In genomic region chr11:62024975-62025374, GRCh38 we compare ENCODE assay signal across 8 cellular contexts. TPM values are rescaled to one million over a fixed set of nuclear protein-coding genes. Genes with fewer than 3 reads are reported as not detected.
DNase-seq lines count a peak whose midpoint lies in the region; ATAC-seq and TF ChIP-seq lines count a peak whose summit lies in the region.

No MANE protein-coding gene starts in this region.

- no peaks in the 10 kb centered on the region for H3K79me2 ChIP-seq in parathyroid adenoma

- H3K27me3 Mint-ChIP-seq in CD8-positive, alpha-beta memory T cell, result peaks cover 5 to 8% of the 10 kb centered on the region in 2 donors

- no peak for DNase-seq in CD8-positive, alpha-beta memory T cell
- DNase-seq in NOMO-1 (lab: John Stamatoyannopoulos, UW; ENCODE audit: unreplicated experiment in 2 of 2), result peak; percentile 54 to 89
- no peak for DNase-seq in colonic mucosa
- no peak for DNase-seq in NCI-H2196 treated with DMSO at 0.1 percent for 48 hours (lab: John Stamatoyannopoulos, UW; ENCODE audit: unreplicated experiment)
- DNase-seq in mesenteric fat pad (ENCODE audit: low spot score), result no peak
- DNase-seq in GM03348 (ENCODE audit: low spot score), result no peak

- peak overlapping the region; percentile 68 for H2AFZ ChIP-seq in parathyroid adenoma

- peak overlapping the region in 6 of 7 donors; percentile 2 to 83 (median 76) for H3K4me3 Mint-ChIP-seq in CD8-positive, alpha-beta memory T cell

- H3K4me1 Mint-ChIP-seq in CD8-positive, alpha-beta memory T cell, result peaks cover 18 to 25% (median 24%) of the 10 kb centered on the region in 3 donors

- H3K27ac ChIP-seq in CD8-positive, alpha-beta memory T cell (ENCODE audit: low read depth, low read length), result peak overlapping the region; percentile 78
- H3K27ac ChIP-seq in colonic mucosa, result peak overlapping the region; percentile 72
- H3K27ac ChIP-seq in parathyroid adenoma, result peak overlapping the region; percentile 51

- no peak for ATAC-seq in HG03469 (IDR thresholded peaks at IDR 0.05; ENCODE audit: unreplicated experiment)

- peak overlapping the region; percentile 92 to 100 (median 99) for H3K27ac Mint-ChIP-seq in CD8-positive, alpha-beta memory T cell

- TF ChIP-seq CTCF in colonic mucosa (IDR thresholded peaks at IDR 0.05) (no peak), parathyroid adenoma (IDR thresholded peaks at IDR 0.05) (no peak)

- peak overlapping the region; percentile 2 for H3K4me2 ChIP-seq in parathyroid adenoma (ENCODE audit: low read length)

- CTCF ChIA-PET in CD8-positive, alpha-beta memory T cell (lab: Charles Lee), result interaction anchor here (1.4 to 2.8 kb wide), 4 partner anchors 57 to 126 kb away, joined by 5 to 13 read pairs (median 6); no protein-coding TSS in a partner anchor

- H3K9me3 Mint-ChIP-seq in CD8-positive, alpha-beta memory T cell, result peaks cover 6 to 12% (median 11%) of the 10 kb centered on the region in 5 donors

- peak overlapping the region; percentile 22 for H3K4me3 ChIP-seq in CD8-positive, alpha-beta memory T cell (ENCODE audit: low read length)
- H3K4me3 ChIP-seq in colonic mucosa (no peak overlapping the region), parathyroid adenoma (ENCODE audit: low read depth, low read length) (no peak overlapping the region)

- peaks cover 20% of the 10 kb centered on the region for H3K4me1 ChIP-seq in CD8-positive, alpha-beta memory T cell (ENCODE audit: insufficient read depth, low read length)
- H3K4me1 ChIP-seq in colonic mucosa (no peaks in the 10 kb centered on the region), parathyroid adenoma (peaks cover 4% of the 10 kb centered on the region)

- H3K36me3 ChIP-seq in CD8-positive, alpha-beta memory T cell (ENCODE audit: insufficient read depth, low read length), result no peaks in the 10 kb centered on the region
- no peaks in the 10 kb centered on the region for H3K36me3 ChIP-seq in colonic mucosa
- no peaks in the 10 kb centered on the region for H3K36me3 ChIP-seq in parathyroid adenoma (ENCODE audit: control insufficient read depth, insufficient read depth, low read length)

- no peaks in the 10 kb centered on the region for H3K27me3 ChIP-seq in CD8-positive, alpha-beta memory T cell (ENCODE audit: insufficient read depth, low read length, poor library complexity, severe bottlenecking)
- no peaks in the 10 kb centered on the region for H3K27me3 ChIP-seq in colonic mucosa
- no peaks in the 10 kb centered on the region for H3K27me3 ChIP-seq in parathyroid adenoma (ENCODE audit: control insufficient read depth, insufficient read depth, low read length)

- peaks cover 0 to 10% (median 2%) of the 10 kb centered on the region in 3 donors for H3K36me3 Mint-ChIP-seq in CD8-positive, alpha-beta memory T cell

- intact Hi-C loops in colonic mucosa (cut with DNase I), result no loop called here

- POLR2A ChIA-PET in CD8-positive, alpha-beta memory T cell (lab: Charles Lee), result interaction anchor here (0.8 to 2.6 kb wide), 2 partner anchors 57 to 62 kb away, joined by 5 to 38 read pairs; partner anchors contain the start of gene FTH1

- H3K9ac ChIP-seq in colonic mucosa (ENCODE audit: low read depth in 2 of 2, low read length in 2 of 2) (peak overlapping the region in 1 of 2 donors; percentile 93), parathyroid adenoma (no peak overlapping the region)

- H3K9me3 ChIP-seq in CD8-positive, alpha-beta memory T cell (ENCODE audit: low read length), result no peaks in the 10 kb centered on the region
- no peaks in the 10 kb centered on the region for H3K9me3 ChIP-seq in colonic mucosa
- H3K9me3 ChIP-seq in parathyroid adenoma (ENCODE audit: control insufficient read depth, low read length), result no peaks in the 10 kb centered on the region

RNA-seq across cellular contexts. Expression of gene FTH1, which starts 57.5 kb away (rescaled TPM):
- total RNA-seq in CD8-positive, alpha-beta memory T cell, result 100 to 1,000 TPM; 490 to 506 TPM
- 2,741 TPM for polyA plus RNA-seq in CD8-positive, alpha-beta memory T cell
- total RNA-seq in colonic mucosa (1,000 to 10,000 TPM; 5,286 to 5,395 TPM), mesenteric fat pad (7,690 TPM)

Comparison
In these comparisons a context has a peak if more than half of its experiments do, and no peak if none do; other contexts are left out.
1. DNase-seq: peak in NOMO-1 (2 of 2); none in CD8-positive, alpha-beta memory T cell (0 of 5), colonic mucosa (single experiment), NCI-H2196 treated with DMSO at 0.1 percent for 48 hours (single experiment), mesenteric fat pad (single experiment) and GM03348 (single experiment).
2. RNA of gene FTH1, which starts 57.5 kb away (total RNA-seq): 7,690 TPM in mesenteric fat pad (single experiment) and 5,286 to 5,395 TPM in colonic mucosa; 490 to 506 TPM in CD8-positive, alpha-beta memory T cell; every median in the first group is over 10 times any median in the second.
3. Peak in every context shown above with its lines, with median percentiles within 50 percentile points of each other: H3K27ac ChIP-seq.